ENCODE assay signal across 9 cellular contexts in genomic region chr1:154344977-154345837, GRCh38. TPM values are rescaled to one million over a fixed set of nuclear protein-coding genes. Genes with fewer than 3 reads are reported as not detected.
DNase-seq lines count a peak whose midpoint lies in the region; ATAC-seq and TF ChIP-seq lines count a peak whose summit lies in the region.
"Had no signal": no experiment of that assay in that cellular context is flagged by ENCODE, and none has a peak within 500 bp of the region (broad histone marks: within the 10 kb centered on the region; RNA-seq: fewer than 3 reads in every experiment).

No MANE protein-coding gene starts in this region.

- H3K4me1 Mint-ChIP-seq in CD8-positive, alpha-beta memory T cell = peaks cover 75 to 91% (median 87%) of the 10 kb centered on the region in 3 donors
- H3K4me1 Mint-ChIP-seq in endodermal cell = peaks cover 4% of the 10 kb centered on the region

- H3K9me3 Mint-ChIP-seq in CD8-positive, alpha-beta memory T cell = no peaks in the 10 kb centered on the region
- H3K9me3 Mint-ChIP-seq in endodermal cell = no peaks in the 10 kb centered on the region
- H3K9me3 Mint-ChIP-seq: memory B cell had no signal

- POLR2A ChIA-PET in CD8-positive, alpha-beta memory T cell (lab: Charles Lee) = interaction anchor here (1.0 to 1.2 kb wide), 3 partner anchors 11 to 19 kb away, joined by 3 to 7 read pairs (median 4); no protein-coding TSS in a partner anchor

- no peak overlapping the region for H2AFZ ChIP-seq in parathyroid adenoma

- peak overlapping the region; percentile 79 to 95 (median 92) for H3K27ac Mint-ChIP-seq in CD8-positive, alpha-beta memory T cell
- no peak overlapping the region for H3K27ac Mint-ChIP-seq in endodermal cell
- H3K27ac Mint-ChIP-seq: memory B cell had no signal

- no peak overlapping the region for H3K27ac ChIP-seq in CD8-positive, alpha-beta memory T cell (ENCODE audit: low read depth, low read length)
- H3K27ac ChIP-seq in endodermal cell (ENCODE audit: low read depth, low read length) = no peak overlapping the region
- no peak overlapping the region for H3K27ac ChIP-seq in parathyroid adenoma

- peak overlapping the region; percentile 88 to 97 (median 89) for H3K4me3 Mint-ChIP-seq in CD8-positive, alpha-beta memory T cell
- no peak overlapping the region for H3K4me3 Mint-ChIP-seq in endodermal cell
- H3K4me3 Mint-ChIP-seq: memory B cell had no signal

- no peaks in the 10 kb centered on the region for H3K79me2 ChIP-seq in parathyroid adenoma

- H3K36me3 ChIP-seq in CD8-positive, alpha-beta memory T cell (ENCODE audit: insufficient read depth, low read length) = peaks cover 67% of the 10 kb centered on the region
- H3K36me3 ChIP-seq in endodermal cell (ENCODE audit: control insufficient read depth, insufficient read depth, low read length) = peaks cover 44% of the 10 kb centered on the region
- H3K36me3 ChIP-seq in parathyroid adenoma (ENCODE audit: control insufficient read depth, insufficient read depth, low read length) = no peaks in the 10 kb centered on the region

- peak; percentile 67 to 87 (median 72) for DNase-seq in CD8-positive, alpha-beta memory T cell
- peak; percentile 39 to 41 for DNase-seq in Kasumi-1 (lab: John Stamatoyannopoulos, UW)
- peak; percentile 83 for DNase-seq in activated CD4-positive, alpha-beta T cell treated with anti-CD3 and anti-CD28 coated beads, Interleukin-2, amount 50 U/mL, for 1 hour
- DNase-seq in endodermal cell = peak; percentile 91
- DNase-seq in NCI-H1105 (lab: John Stamatoyannopoulos, UW) = no peak

- ATAC-seq in HG02885 (IDR thresholded peaks at IDR 0.05; ENCODE audit: poor library complexity, unreplicated experiment) (no peak), HG02763 (IDR thresholded peaks at IDR 0.05; ENCODE audit: unreplicated experiment) (no peak)

- peaks cover 32 to 91% (median 42%) of the 10 kb centered on the region in 3 donors for H3K36me3 Mint-ChIP-seq in CD8-positive, alpha-beta memory T cell
- H3K36me3 Mint-ChIP-seq in endodermal cell (ENCODE audit: low read depth) = peaks cover 72% of the 10 kb centered on the region

- peaks cover 77% of the 10 kb centered on the region for H3K4me1 ChIP-seq in CD8-positive, alpha-beta memory T cell (ENCODE audit: insufficient read depth, low read length)
- H3K4me1 ChIP-seq in endodermal cell (ENCODE audit: control insufficient read depth, insufficient read depth, low read length) = no peaks in the 10 kb centered on the region
- no peaks in the 10 kb centered on the region for H3K4me1 ChIP-seq in parathyroid adenoma

- TF ChIP-seq CTCF in endodermal cell (conservative IDR thresholded peaks at IDR 0.05) (peak; percentile 91), parathyroid adenoma (IDR thresholded peaks at IDR 0.05) (peak; percentile 24)

- no peaks in the 10 kb centered on the region for H3K27me3 ChIP-seq in CD8-positive, alpha-beta memory T cell (ENCODE audit: insufficient read depth, low read length, poor library complexity, severe bottlenecking)
- no peaks in the 10 kb centered on the region for H3K27me3 ChIP-seq in endodermal cell (ENCODE audit: control insufficient read depth, insufficient read depth, low read length, poor library complexity, severe bottlenecking)
- no peaks in the 10 kb centered on the region for H3K27me3 ChIP-seq in parathyroid adenoma (ENCODE audit: control insufficient read depth, insufficient read depth, low read length)

- H3K27me3 Mint-ChIP-seq in CD8-positive, alpha-beta memory T cell = peaks cover 0 to 3% of the 10 kb centered on the region in 2 donors
- H3K27me3 Mint-ChIP-seq in endodermal cell (ENCODE audit: insufficient read depth) = no peaks in the 10 kb centered on the region
- H3K27me3 Mint-ChIP-seq: memory B cell had no signal

- CTCF ChIA-PET in CD8-positive, alpha-beta memory T cell (lab: Charles Lee) = interaction anchor here (0.9 to 26.4 kb wide), 12 partner anchors 10 to 146 kb away, joined by 3 to 591 read pairs (median 3); partner anchors contain the start of genes AQP10, ATP8B2 and HAX1

- H3K4me2 ChIP-seq in parathyroid adenoma (ENCODE audit: low read length) = no peak overlapping the region

- H3K9ac ChIP-seq in endodermal cell (ENCODE audit: extremely low read depth, low read length, poor library complexity, severe bottlenecking) (no peak overlapping the region), parathyroid adenoma (no peak overlapping the region)

- 83 to 85% methylated on average over 8 to 12 of the region's 12 CpGs for WGBS in endodermal cell (ENCODE audit: insufficient coverage in 1 of 2, insufficient read length in 1 of 2), 2 experiments

- no peaks in the 10 kb centered on the region for H3K9me3 ChIP-seq in CD8-positive, alpha-beta memory T cell (ENCODE audit: low read length)
- H3K9me3 ChIP-seq in endodermal cell (ENCODE audit: control insufficient read depth, low read length) (no peaks in the 10 kb centered on the region), parathyroid adenoma (ENCODE audit: control insufficient read depth, low read length) (no peaks in the 10 kb centered on the region)

- H3K4me3 ChIP-seq in CD8-positive, alpha-beta memory T cell (ENCODE audit: low read length) = peak overlapping the region; percentile 73
- no peak overlapping the region for H3K4me3 ChIP-seq in endodermal cell (ENCODE audit: low read length)
- H3K4me3 ChIP-seq in parathyroid adenoma (ENCODE audit: low read depth, low read length) = no peak overlapping the region

RNA-seq across cellular contexts. Expression of gene ATP8B2, which starts 19.9 kb away (rescaled TPM):
- total RNA-seq in CD8-positive, alpha-beta memory T cell = 10 to 100 TPM; 71.7 to 72.8 TPM
- polyA plus RNA-seq in CD8-positive, alpha-beta memory T cell = 69.9 TPM
- 10 to 100 TPM; 34.1 to 41.5 TPM for total RNA-seq in endodermal cell
- 30.0 TPM for polyA plus RNA-seq in endodermal cell (2013, experiment 1 of 2)
- polyA plus RNA-seq in endodermal cell (2013, experiment 2 of 2) = 27.3 TPM

RNA-seq across cellular contexts. Expression of gene AQP10, which starts 24.3 kb away (rescaled TPM):
- total RNA-seq in CD8-positive, alpha-beta memory T cell = not detected
- not detected for polyA plus RNA-seq in CD8-positive, alpha-beta memory T cell
- not detected for total RNA-seq in endodermal cell
- polyA plus RNA-seq in endodermal cell (2013, experiment 1 of 2) = not detected
- 0.21 TPM for polyA plus RNA-seq in endodermal cell (2013, experiment 2 of 2)

RNA-seq across cellular contexts. Expression of gene IL6R, which starts 59.9 kb away (rescaled TPM):
- total RNA-seq in CD8-positive, alpha-beta memory T cell = 1 to 10 TPM; 2.8 to 3.8 TPM
- 12.8 TPM for polyA plus RNA-seq in CD8-positive, alpha-beta memory T cell
- total RNA-seq in endodermal cell = 1 to 10 TPM in 1 of 2 donors, under 1 TPM in 1; 0.77 to 1.0 TPM
- polyA plus RNA-seq in endodermal cell (2013, experiment 1 of 2) = 0.50 TPM
- polyA plus RNA-seq in endodermal cell (2013, experiment 2 of 2) = 0.25 TPM
